27 cellular contexts compared by ENCODE assay signal in the genomic region with DNA sequence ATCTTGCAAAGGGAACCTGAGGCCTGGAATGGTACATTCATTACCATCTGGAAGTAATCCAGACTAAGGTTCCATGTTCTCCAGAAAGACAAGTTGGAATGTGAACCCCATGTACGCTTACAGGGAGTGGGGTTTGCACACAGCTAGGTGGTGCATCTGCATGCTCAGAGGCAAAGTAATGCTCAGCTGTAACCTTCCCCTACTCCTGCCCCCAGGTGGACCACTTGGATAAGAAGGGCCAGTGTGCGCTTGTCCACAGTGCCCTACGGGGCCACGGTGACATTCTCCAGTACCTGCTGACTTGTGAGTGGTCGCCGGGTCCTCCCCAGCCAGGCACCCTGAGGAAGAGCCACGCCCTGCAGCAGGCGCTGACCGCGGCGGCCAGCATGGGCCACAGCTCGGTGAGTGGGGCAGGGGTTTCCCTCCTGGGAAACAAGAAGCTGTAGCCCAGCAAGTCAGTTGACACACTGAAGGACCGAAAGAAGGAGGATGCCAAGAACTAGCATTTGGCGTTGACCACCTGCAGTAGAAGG.
"Had no signal": no experiment of that assay in that cellular context is flagged by ENCODE, and none has a peak within 500 bp of the region (broad histone marks: within the 10 kb centered on the region; RNA-seq: fewer than 3 reads in every experiment).

No MANE protein-coding gene starts in this region.

- H3K27me3 Mint-ChIP-seq: activated CD4-positive, alpha-beta T cell treated with anti-CD3 and anti-CD28 coated beads for 36 hours; stimulated activated naive B cell treated with anti-CD40 and anti-IgM and Interleukin-4, amounts not matched to agents 10 μg/mL and 1 μg/mL and 100 μg/mL, for 72 hours had no signal

- H3K36me3 ChIP-seq: gastrocnemius medialis, prostate gland had no signal

- ATAC-seq: activated CD4-positive, alpha-beta T cell treated with anti-CD3 and anti-CD28 coated beads for 36 hours; activated CD8-positive, alpha-beta memory T cell treated with anti-CD3 and anti-CD28 coated beads, Interleukin-2, amount 10 ng/mL, durations not matched to agents 7 days and 5 days; activated CD8-positive, alpha-beta T cell treated with anti-CD3 and anti-CD28 coated beads, Interleukin-2, amount 10 ng/mL, durations not matched to agents 7 days and 5 days; activated naive CD4-positive, alpha-beta T cell treated with anti-CD3 and anti-CD28 coated beads, Interleukin-2, amount 50 U/mL, for 72 hours; activated T-cell treated with anti-CD3 and anti-CD28 coated beads, Interleukin-2, amount 50 U/mL, for 72 hours; gastrocnemius medialis; left colon; lower lobe of right lung; mucosa of descending colon; pancreas; stimulated activated naive B cell treated with anti-CD40 and anti-IgM and Interleukin-4, amounts not matched to agents 10 μg/mL and 1 μg/mL and 100 μg/mL, for 72 hours had no signal

- H3K4me3 ChIP-seq: breast epithelium, gastrocnemius medialis, lower lobe of right lung, mucosa of descending colon, pancreas, prostate gland, smooth muscle cell, testis, vagina had no signal

- H3K36me3 Mint-ChIP-seq: activated CD8-positive, alpha-beta memory T cell treated with anti-CD3 and anti-CD28 coated beads, Interleukin-2, amount 10 ng/mL, durations not matched to agents 7 days and 5 days; activated naive CD4-positive, alpha-beta T cell treated with anti-CD3 and anti-CD28 coated beads, Interleukin-2, amount 50 U/mL, for 72 hours; stimulated activated naive B cell treated with anti-CD40 and anti-IgM and Interleukin-4, amounts not matched to agents 10 μg/mL and 1 μg/mL and 100 μg/mL, for 72 hours had no signal

- H3K27ac ChIP-seq: breast epithelium, epithelial cell of prostate, gastrocnemius medialis, lower lobe of right lung, pancreas, prostate gland, testis, vagina had no signal

- H3K9me3 ChIP-seq: breast epithelium, gastrocnemius medialis, lower lobe of right lung, mucosa of descending colon, pancreas, prostate gland, testis, vagina had no signal

- H3K27ac Mint-ChIP-seq: activated CD4-positive, alpha-beta T cell treated with anti-CD3 and anti-CD28 coated beads for 36 hours; activated CD8-positive, alpha-beta memory T cell treated with anti-CD3 and anti-CD28 coated beads, Interleukin-2, amount 10 ng/mL, durations not matched to agents 7 days and 5 days; activated CD8-positive, alpha-beta T cell treated with anti-CD3 and anti-CD28 coated beads, Interleukin-2, amount 10 ng/mL, durations not matched to agents 7 days and 5 days; activated naive CD4-positive, alpha-beta T cell treated with anti-CD3 and anti-CD28 coated beads, Interleukin-2, amount 50 U/mL, for 72 hours; activated T-cell treated with anti-CD3 and anti-CD28 coated beads, Interleukin-2, amount 50 U/mL, for 72 hours; stimulated activated naive B cell treated with anti-CD40 and anti-IgM and Interleukin-4, amounts not matched to agents 10 μg/mL and 1 μg/mL and 100 μg/mL, for 72 hours had no signal

- H3K9me3 Mint-ChIP-seq: activated naive CD4-positive, alpha-beta T cell treated with anti-CD3 and anti-CD28 coated beads, Interleukin-2, amount 50 U/mL, for 72 hours; activated T-cell treated with anti-CD3 and anti-CD28 coated beads, Interleukin-2, amount 50 U/mL, for 72 hours; stimulated activated naive B cell treated with anti-CD40 and anti-IgM and Interleukin-4, amounts not matched to agents 10 μg/mL and 1 μg/mL and 100 μg/mL, for 72 hours had no signal

- H3K4me1 ChIP-seq: breast epithelium, gastrocnemius medialis, pancreas, prostate gland, testis had no signal

- H3K27me3 ChIP-seq: breast epithelium, gastrocnemius medialis, pancreas, testis, vagina had no signal

- DNase-seq: activated CD4-positive, alpha-beta T cell treated with anti-CD3 and anti-CD28 coated beads for 36 hours; activated CD4-positive, CD25-positive, alpha-beta regulatory T cell; activated CD8-positive, alpha-beta memory T cell treated with anti-CD3 and anti-CD28 coated beads, Interleukin-2, amount 10 ng/mL, durations not matched to agents 7 days and 5 days; activated CD8-positive, alpha-beta T cell treated with anti-CD3 and anti-CD28 coated beads, Interleukin-2, amount 10 ng/mL, durations not matched to agents 7 days and 5 days; activated naive CD4-positive, alpha-beta T cell; activated T-cell treated with anti-CD3 and anti-CD28 coated beads, Interleukin-2, amount 50 U/mL, for 72 hours; dermis blood vessel endothelial cell; effector CD4-positive, alpha-beta T cell; gastrocnemius medialis; glutamatergic neuron; left colon; lower lobe of right lung; mesenchymal stem cell; mucosa of descending colon; pancreas; retina; stimulated activated CD4-positive, alpha-beta T cell treated with anti-CD3 and anti-CD28 coated beads, Interleukin-15, amount 100 ng/mL, for 24 hours; stimulated activated CD4-positive, alpha-beta T cell treated with anti-CD3 and anti-CD28 coated beads, Interleukin-2, amount 100 ng/mL, for 24 hours; stimulated activated naive B cell treated with anti-CD40 and anti-IgM and Interleukin-4, amounts not matched to agents 10 μg/mL and 1 μg/mL and 100 μg/mL, for 72 hours; testis; trophoblast cell had no signal

- H3K4me3 Mint-ChIP-seq: activated CD4-positive, alpha-beta T cell treated with anti-CD3 and anti-CD28 coated beads for 36 hours; activated CD8-positive, alpha-beta memory T cell treated with anti-CD3 and anti-CD28 coated beads, Interleukin-2, amount 10 ng/mL, durations not matched to agents 7 days and 5 days; activated CD8-positive, alpha-beta T cell treated with anti-CD3 and anti-CD28 coated beads, Interleukin-2, amount 10 ng/mL, durations not matched to agents 7 days and 5 days; activated T-cell treated with anti-CD3 and anti-CD28 coated beads, Interleukin-2, amount 50 U/mL, for 72 hours; stimulated activated naive B cell treated with anti-CD40 and anti-IgM and Interleukin-4, amounts not matched to agents 10 μg/mL and 1 μg/mL and 100 μg/mL, for 72 hours had no signal
